Comparison of ENCODE assay signal across 15 cellular contexts in genomic region chr4:126705271-126705670, GRCh38.
"Had no signal": no experiment of that assay in that cellular context is flagged by ENCODE, and none has a peak within 500 bp of the region (broad histone marks: within the 10 kb centered on the region; RNA-seq: fewer than 3 reads in every experiment).

No MANE protein-coding gene starts in this region.

- H3K9me3 ChIP-seq: lower lobe of right lung, neutrophil, tibial nerve had no signal

- H3K27me3 ChIP-seq: cardiac muscle cell, neutrophil, tibial nerve had no signal

- H3K27ac Mint-ChIP-seq: activated naive CD4-positive, alpha-beta T cell treated with anti-CD3 and anti-CD28 coated beads, Interleukin-2, amount 50 U/mL, for 24 hours; naive thymus-derived CD8-positive, alpha-beta T cell; stimulated activated naive B cell treated with anti-CD40 and anti-IgM and Interleukin-4, amounts not matched to agents 10 μg/mL and 1 μg/mL and 100 μg/mL, for 72 hours had no signal

- H3K36me3 Mint-ChIP-seq: activated naive CD4-positive, alpha-beta T cell treated with anti-CD3 and anti-CD28 coated beads, Interleukin-2, amount 50 U/mL, for 24 hours; naive thymus-derived CD8-positive, alpha-beta T cell; stimulated activated naive B cell treated with anti-CD40 and anti-IgM and Interleukin-4, amounts not matched to agents 10 μg/mL and 1 μg/mL and 100 μg/mL, for 72 hours had no signal

- H3K4me3 Mint-ChIP-seq: activated naive CD4-positive, alpha-beta T cell treated with anti-CD3 and anti-CD28 coated beads, Interleukin-2, amount 50 U/mL, for 24 hours; naive thymus-derived CD8-positive, alpha-beta T cell; stimulated activated naive B cell treated with anti-CD40 and anti-IgM and Interleukin-4, amounts not matched to agents 10 μg/mL and 1 μg/mL and 100 μg/mL, for 72 hours had no signal

- H3K4me1 Mint-ChIP-seq: activated naive CD4-positive, alpha-beta T cell treated with anti-CD3 and anti-CD28 coated beads, Interleukin-2, amount 50 U/mL, for 24 hours; naive thymus-derived CD8-positive, alpha-beta T cell; stimulated activated naive B cell treated with anti-CD40 and anti-IgM and Interleukin-4, amounts not matched to agents 10 μg/mL and 1 μg/mL and 100 μg/mL, for 72 hours had no signal

- ATAC-seq: left cardiac atrium; lower lobe of right lung; naive thymus-derived CD8-positive, alpha-beta T cell; right cardiac atrium; stimulated activated naive B cell treated with anti-CD40 and anti-IgM and Interleukin-4, amounts not matched to agents 10 μg/mL and 1 μg/mL and 100 μg/mL, for 72 hours had no signal

- H3K4me3 ChIP-seq: cardiac muscle cell, coronary artery, lower lobe of right lung, tibial nerve had no signal

- H3K9me3 Mint-ChIP-seq: activated naive CD4-positive, alpha-beta T cell treated with anti-CD3 and anti-CD28 coated beads, Interleukin-2, amount 50 U/mL, for 24 hours had no signal

- H3K4me1 ChIP-seq: lower lobe of right lung, tibial nerve had no signal

- H3K36me3 ChIP-seq: cardiac muscle cell, lower lobe of right lung, neutrophil, tibial nerve had no signal

- DNase-seq: activated CD4-positive, alpha-beta T cell treated with anti-CD3 and anti-CD28 coated beads, Interleukin-2, amount 50 U/mL, for 4 hours; activated CD4-positive, CD25-positive, alpha-beta regulatory T cell treated with anti-CD3 and anti-CD28 coated beads, Interleukin-2, amount 50 U/mL, for 72 hours; activated effector memory CD4-positive, alpha-beta T cell treated with Interleukin-2 at 50 U/mL for 16 hours; activated T-cell treated with anti-CD3 and anti-CD28 coated beads, Interleukin-2, amount 50 U/mL, for 1 hour; effector CD8-positive, alpha-beta T cell; left cardiac atrium; lower lobe of right lung; naive thymus-derived CD8-positive, alpha-beta T cell; right cardiac atrium; stimulated activated naive B cell treated with anti-CD40 and anti-IgM and Interleukin-4, amounts not matched to agents 10 μg/mL and 1 μg/mL and 100 μg/mL, for 72 hours had no signal

- H3K27me3 Mint-ChIP-seq: activated naive CD4-positive, alpha-beta T cell treated with anti-CD3 and anti-CD28 coated beads, Interleukin-2, amount 50 U/mL, for 24 hours; naive thymus-derived CD8-positive, alpha-beta T cell; stimulated activated naive B cell treated with anti-CD40 and anti-IgM and Interleukin-4, amounts not matched to agents 10 μg/mL and 1 μg/mL and 100 μg/mL, for 72 hours had no signal
